8 cellular contexts compared by ENCODE assay signal in the genomic region with DNA sequence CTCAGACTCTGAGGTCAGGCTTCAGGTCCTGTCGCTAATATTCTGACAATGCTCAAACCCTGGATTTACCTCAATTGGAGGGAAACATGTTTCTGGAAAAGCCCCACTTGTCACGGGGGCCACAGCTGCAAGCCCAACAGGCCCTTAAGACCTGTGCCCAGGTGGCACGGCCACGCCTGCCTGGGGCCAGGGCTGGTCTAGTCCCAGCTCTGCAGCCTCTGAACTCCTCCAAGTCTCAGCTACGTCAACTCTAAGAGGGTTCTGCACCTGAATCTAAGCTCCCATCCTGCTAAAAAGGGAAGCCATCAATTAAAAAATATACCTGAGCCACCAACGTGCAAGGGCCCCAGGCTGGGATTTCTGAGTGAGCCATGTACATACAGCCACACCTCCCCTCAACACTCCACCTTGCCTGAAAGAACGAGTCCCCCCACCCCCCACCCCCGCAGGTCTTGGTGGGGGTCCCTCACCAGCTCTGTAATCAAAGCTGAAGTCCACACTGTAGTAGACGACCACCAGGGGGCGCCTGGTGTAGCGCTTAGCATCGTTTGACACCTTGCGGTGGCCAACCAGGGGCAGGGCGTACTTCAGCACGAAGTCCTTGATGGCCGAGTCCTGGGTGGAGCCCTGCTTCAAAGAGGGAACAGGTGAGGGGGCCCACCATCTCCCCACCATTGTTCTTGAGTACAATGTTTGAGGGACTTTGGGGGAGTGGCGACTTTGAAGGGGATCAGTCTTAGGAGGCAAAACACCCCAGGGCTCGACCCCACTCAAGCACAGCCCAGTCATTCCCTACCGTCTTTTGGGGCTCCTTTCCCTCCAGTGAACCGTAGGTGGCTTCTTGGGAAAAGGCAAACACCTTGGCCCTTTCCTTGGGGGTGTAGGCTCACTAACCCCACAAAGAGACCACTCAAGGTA. TPM values are rescaled to one million over a fixed set of nuclear protein-coding genes. Genes with fewer than 3 reads are reported as not detected.
DNase-seq lines count a peak whose midpoint lies in the region; TF ChIP-seq lines count a peak whose summit lies in the region.

No MANE protein-coding gene starts in this region.

- no peaks in the 10 kb centered on the region for H3K4me1 Mint-ChIP-seq in HFFc6 (ENCODE audit: low read depth)

- H3K4me2 ChIP-seq in mesenchymal stem cell (ENCODE audit: low read length, poor library complexity, severe bottlenecking) = no peak overlapping the region

- H3K4me3 ChIP-seq in dorsolateral prefrontal cortex (peak overlapping the region in 2 of 59 donors; percentile 4 to 32), mesenchymal stem cell (ENCODE audit: insufficient read depth in 1 of 2, low read depth in 1 of 2, low read length in 2 of 2) (no peak overlapping the region)

- H2AK5ac ChIP-seq in mesenchymal stem cell (ENCODE audit: low read length, severe bottlenecking) = no peak overlapping the region

- no peak overlapping the region for H3K14ac ChIP-seq in mesenchymal stem cell (ENCODE audit: low read length in 2 of 2)

- no peak overlapping the region for H2BK5ac ChIP-seq in mesenchymal stem cell (ENCODE audit: low read depth, low read length, poor library complexity, severe bottlenecking)

- no peaks in the 10 kb centered on the region; the same call in 1 of the 2 replicates for H3K27me3 Mint-ChIP-seq in HFFc6 (ENCODE audit: insufficient read depth)

- H4K8ac ChIP-seq in mesenchymal stem cell (ENCODE audit: low read length) = no peak overlapping the region

- no peak overlapping the region for H3K9ac ChIP-seq in mesenchymal stem cell (ENCODE audit: low read length)

- H2BK15ac ChIP-seq in mesenchymal stem cell (ENCODE audit: low read depth, poor library complexity, severe bottlenecking) = no peak overlapping the region

- no peak overlapping the region for H2BK120ac ChIP-seq in mesenchymal stem cell (ENCODE audit: low read depth, low read length)

- no peak overlapping the region for H2BK12ac ChIP-seq in mesenchymal stem cell (ENCODE audit: low read length in 2 of 2)

- H3K4me1 ChIP-seq in mesenchymal stem cell (ENCODE audit: control insufficient read depth, insufficient read depth, low read depth, low read length) = no peaks in the 10 kb centered on the region

- H3K27me3 ChIP-seq in dorsolateral prefrontal cortex (no peaks in the 10 kb centered on the region), mesenchymal stem cell (ENCODE audit: control insufficient read depth in 1 of 2, insufficient read depth in 1 of 2, low read length in 2 of 2) (no peaks in the 10 kb centered on the region)

- no peak overlapping the region for H3K4me3 Mint-ChIP-seq in HFFc6

- H3K36me3 ChIP-seq in mesenchymal stem cell (ENCODE audit: control insufficient read depth in 1 of 2, insufficient read depth in 2 of 2, low read depth in 1 of 2, low read length in 2 of 2) = peaks cover 64 to 92% of the 10 kb centered on the region in 2 experiments

- H2AFZ ChIP-seq in mesenchymal stem cell (ENCODE audit: low read depth, low read length) = no peak overlapping the region

- H3K27ac Mint-ChIP-seq in HFFc6 = no peak overlapping the region

- no peaks in the 10 kb centered on the region for H3K9me3 Mint-ChIP-seq in HFFc6

- POLR2A ChIA-PET in GM10248 (lab: Yijun Ruan, JAX) = no interaction called here

- H3K4ac ChIP-seq in mesenchymal stem cell (ENCODE audit: low read depth in 1 of 2, low read length in 2 of 2) = no peak overlapping the region

- peaks cover 52% of the 10 kb centered on the region for H3K79me1 ChIP-seq in mesenchymal stem cell (replicated peaks; ENCODE audit: low read length, poor library complexity, severe bottlenecking)

- TF ChIP-seq CTCF in GM10248 (IDR thresholded peaks at IDR 0.05; ENCODE audit: control extremely low read depth, extremely low read depth, low read depth, missing control alignments) (peak; percentile 77), HFFc6 (IDR thresholded peaks at IDR 0.05) (peak; percentile 95), dorsolateral prefrontal cortex (IDR thresholded peaks at IDR 0.05 in 54 of 56, conservative IDR thresholded peaks at IDR 0.05 in 2 of 56; ENCODE audit: low read depth in 1 of 56, partially characterized antibody in 56 of 56) (peak; percentile 45 to 93 (median 82))

- WGBS in mesenchymal stem cell = 76% methylated on average over 19 of the region's 20 CpGs

- peaks cover 17% of the 10 kb centered on the region for H3K36me3 Mint-ChIP-seq in HFFc6 (ENCODE audit: low read depth)

- H3K23ac ChIP-seq in mesenchymal stem cell (ENCODE audit: low read length in 2 of 2) = no peak overlapping the region

- DNase-seq in GM10248 (ENCODE audit: extremely low spot score) (peak; percentile 81), HFFc6 (peak; percentile 42), NCI-H1930 (lab: John Stamatoyannopoulos, UW) (peak; percentile 55 to 66), dorsolateral prefrontal cortex (peak; percentile 55 to 82 (median 76)), mesenchymal stem cell (peak; percentile 72), DMS79 (lab: John Stamatoyannopoulos, UW) (no peak)
- peak; percentile 86 for DNase-seq in activated CD4-positive, alpha-beta T cell treated with anti-CD3 and anti-CD28 coated beads, Interleukin-2, amount 50 U/mL, for 48 hours
- peak; percentile 78 to 79 for DNase-seq in stimulated activated CD8-positive, alpha-beta memory T cell treated with anti-CD3 and anti-CD28 coated beads, Interleukin-2, amount 100 ng/mL, for 1 hour (ENCODE audit: low read depth in 2 of 2)

- no peak overlapping the region for H4K91ac ChIP-seq in mesenchymal stem cell (ENCODE audit: low read length)

- CTCF ChIA-PET in GM10248 (lab: Yijun Ruan, JAX) = interaction anchor here (0.7 to 5.1 kb wide), 32 partner anchors 9 to 486 kb away, joined by 3 to 59 read pairs (median 4); a partner anchor contains a TSS

- no peaks in the 10 kb centered on the region for H3K9me3 ChIP-seq in mesenchymal stem cell (ENCODE audit: control insufficient read depth, low read length)

- intact Hi-C loops in dorsolateral prefrontal cortex (cut with DNase I) = loop anchor here (1.0 to 10.0 kb wide), 4 partner anchors 59 to 87 kb away; a partner anchor contains a TSS

- H3K27ac ChIP-seq in dorsolateral prefrontal cortex (peak overlapping the region in 3 of 59 donors; percentile 6 to 60 (median 40)), mesenchymal stem cell (ENCODE audit: low read length, poor library complexity, severe bottlenecking) (no peak overlapping the region)

- no peak overlapping the region for H3K18ac ChIP-seq in mesenchymal stem cell (ENCODE audit: low read depth in 1 of 2, low read length in 2 of 2)

RNA-seq across cellular contexts. Expression of a gene that starts 22.6 kb away (rescaled TPM):
- 100 to 1,000 TPM; 185 to 210 (median 200) TPM for total RNA-seq in HFFc6 (2021; fragmentation: NEBNext Ultra II Directional; extraction: Animal tissue kit (Norgen Biotek cat#: 25700))
- 10 to 100 TPM; 17.6 to 81.7 (median 29.7) TPM for total RNA-seq in dorsolateral prefrontal cortex
- polyA plus RNA-seq in mesenchymal stem cell (2013, experiment 1 of 2) = 239 TPM
- 246 TPM for polyA plus RNA-seq in mesenchymal stem cell (2013, experiment 2 of 2)
